In the genomic region with DNA sequence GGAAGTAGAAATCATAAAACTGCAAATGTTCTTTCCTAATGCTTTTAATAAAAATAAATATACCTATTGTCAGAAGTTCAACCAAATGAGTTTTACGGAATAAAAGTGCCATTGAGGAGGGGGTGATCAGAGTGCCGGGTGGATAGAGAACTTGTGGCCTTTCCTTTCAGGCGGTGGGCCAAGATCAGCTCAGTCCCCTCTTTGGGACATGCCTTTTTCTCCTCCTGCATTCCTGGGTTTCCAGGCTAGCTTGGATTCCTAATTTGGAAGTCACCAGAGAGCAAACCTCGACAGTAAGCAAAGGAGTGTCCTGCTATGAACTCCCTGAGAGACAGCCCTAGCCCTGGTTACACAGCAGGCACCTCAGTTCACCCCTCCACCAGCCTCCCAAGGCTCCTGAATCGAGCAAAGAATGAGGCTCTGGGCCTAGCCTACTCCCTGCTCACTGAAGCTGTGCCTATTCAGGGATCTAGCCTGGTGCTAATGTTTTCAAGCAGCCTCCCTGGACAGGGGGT, we compare ENCODE assay signal across 13 cellular contexts.
DNase-seq lines count a peak whose midpoint lies in the region; ATAC-seq, FAIRE-seq and TF ChIP-seq lines count a peak whose summit lies in the region.
"Had no signal": no experiment of that assay in that cellular context is flagged by ENCODE, and none has a peak within 500 bp of the region (broad histone marks: within the 10 kb centered on the region; RNA-seq: fewer than 3 reads in every experiment).

No MANE protein-coding gene starts in this region.

- no peak for TF ChIP-seq CTCF in astrocyte of the cerebellum (IDR thresholded peaks at IDR 0.05; ENCODE audit: low read depth, low read length, missing control alignments)

- FAIRE-seq in H54 (lab: Jason Lieb, UNC) = no peak

- H3K4me3 ChIP-seq in astrocyte of the cerebellum (ENCODE audit: low read depth, low read length) = no peak overlapping the region

- intact Hi-C loops in left ventricle myocardium superior (cut with micrococcal nuclease) = no loop called here

- DNase-seq in H54 (ENCODE audit: insufficient read length, low spot score) (peak; percentile 10), astrocyte of the cerebellum (ENCODE audit: low read depth) (peak; percentile 43), left ventricle myocardium superior (no peak), smooth muscle cell of the brain vasculature (ENCODE audit: low read depth, low spot score) (peak; percentile 10), T-helper 2 cell (no peak)
- no peak for DNase-seq in activated T-cell treated with anti-CD3 and anti-CD28 coated beads, Interleukin-2, amount 50 U/mL, for 1 hour
- DNase-seq: DMS79 treated with DMSO at 0.1 percent for 48 hours; NCI-H1105 treated with DMSO at 0.1 percent for 48 hours; nephron progenitor cell; NK-92 treated with Interleukin-12 subunit alpha and Interleukin-12 subunit beta, amount 100 ng/mL, for 24 hours; stimulated activated CD4-positive, alpha-beta T cell treated with anti-CD3 and anti-CD28 coated beads, Interleukin-2, amount 100 ng/mL, for 48 hours had no signal

- ATAC-seq in left ventricle myocardium superior = peak; percentile 52
- ATAC-seq in GM18520 (IDR thresholded peaks at IDR 0.05; ENCODE audit: unreplicated experiment) = no peak
- ATAC-seq in GM19023 (IDR thresholded peaks at IDR 0.05; ENCODE audit: unreplicated experiment) = no peak

- in situ Hi-C loops in astrocyte of the cerebellum (cut with HindIII; ENCODE audit: low sequenced_read_pairs) = no loop called here

- TF ChIP-seq POLR2A in H54 (IDR thresholded peaks at IDR 0.05; ENCODE audit: low read depth, low read length) = no peak

Comparison
In these comparisons a context has a peak if more than half of its experiments do, and no peak if none do; other contexts are left out.
1. DNase-seq: peak in H54 (single experiment), astrocyte of the cerebellum (single experiment) and smooth muscle cell of the brain vasculature (single experiment); none in left ventricle myocardium superior (single experiment), activated T-cell treated with anti-CD3 and anti-CD28 coated beads, Interleukin-2, amount 50 U/mL, for 1 hour (single experiment) and T-helper 2 cell (0 of 5).